In genomic region chr11:126915430-126915829, GRCh38 we compare ENCODE assay signal across 23 cellular contexts.
"Had no signal": no experiment of that assay in that cellular context is flagged by ENCODE, and none has a peak within 500 bp of the region (broad histone marks: within the 10 kb centered on the region; RNA-seq: fewer than 3 reads in every experiment).

No MANE protein-coding gene starts in this region.

- H3K27me3 Mint-ChIP-seq: activated B cell treated with CpG ODN at 0.5 μM for 24 hours; activated CD4-positive, alpha-beta T cell treated with anti-CD3 and anti-CD28 coated beads, Interleukin-2, amount 10 ng/mL, durations not matched to agents 7 days and 5 days; activated naive CD8-positive, alpha-beta T cell treated with anti-CD3 and anti-CD28 coated beads, Interleukin-2, amount 50 U/mL, for 24 hours; T-helper 17 cell had no signal

- H3K4me3 Mint-ChIP-seq: activated B cell treated with CpG ODN at 0.5 μM for 24 hours; activated CD4-positive, alpha-beta memory T cell treated with anti-CD3 and anti-CD28 coated beads for 36 hours; activated CD4-positive, alpha-beta T cell treated with anti-CD3 and anti-CD28 coated beads, Interleukin-2, amount 10 ng/mL, durations not matched to agents 7 days and 5 days; activated naive CD8-positive, alpha-beta T cell treated with anti-CD3 and anti-CD28 coated beads, Interleukin-2, amount 50 U/mL, for 24 hours; activated T-cell treated with anti-CD3 and anti-CD28 coated beads, Interleukin-2, amount 50 U/mL, for 4 hours; T-helper 17 cell had no signal

- H3K36me3 Mint-ChIP-seq: activated CD4-positive, alpha-beta memory T cell treated with anti-CD3 and anti-CD28 coated beads for 36 hours; activated naive CD4-positive, alpha-beta T cell treated with anti-CD3 and anti-CD28 coated beads, Interleukin-2, amount 50 U/mL, for 72 hours had no signal

- H3K9me3 ChIP-seq: breast epithelium had no signal

- H3K27me3 ChIP-seq: breast epithelium had no signal

- H3K36me3 ChIP-seq: breast epithelium had no signal

- H3K4me1 ChIP-seq: breast epithelium had no signal

- DNase-seq: activated B cell treated with CpG ODN at 0.5 μM for 24 hours; activated CD4-positive, alpha-beta memory T cell treated with anti-CD3 and anti-CD28 coated beads for 36 hours; activated CD4-positive, alpha-beta T cell treated with anti-CD3 and anti-CD28 coated beads for 1 hour; activated CD4-positive, alpha-beta T cell treated with anti-CD3 and anti-CD28 coated beads, Interleukin-2, amount 10 ng/mL, durations not matched to agents 7 days and 5 days; activated CD8-positive, alpha-beta memory T cell treated with anti-CD3 and anti-CD28 coated beads for 24 hours; activated effector memory CD4-positive, alpha-beta T cell treated with anti-CD3 and anti-CD28 coated beads, Interleukin-2, amount 50 U/mL, for 16 hours; activated naive CD4-positive, alpha-beta T cell treated with Interleukin-2 at 50 U/mL for 16 hours; activated naive CD8-positive, alpha-beta T cell treated with anti-CD3 and anti-CD28 coated beads, Interleukin-2, amount 50 U/mL, for 24 hours; activated T-cell treated with anti-CD3 and anti-CD28 coated beads, Interleukin-2, amount 50 U/mL, for 4 hours; caudate nucleus; KG1; NCI-H1048; NCI-H146; NCI-H187 treated with DMSO at 0.1 percent for 48 hours; NCI-H2081 treated with DMSO at 0.1 percent for 48 hours; NCI-H2171 treated with DMSO at 0.1 percent for 48 hours; NCI-H526; NCI-H82; SIG-M5; T-helper 17 cell; T-helper 9 cell had no signal

- H3K9me3 Mint-ChIP-seq: activated B cell treated with CpG ODN at 0.5 μM for 24 hours; activated CD4-positive, alpha-beta T cell treated with anti-CD3 and anti-CD28 coated beads, Interleukin-2, amount 10 ng/mL, durations not matched to agents 7 days and 5 days; activated naive CD8-positive, alpha-beta T cell treated with anti-CD3 and anti-CD28 coated beads, Interleukin-2, amount 50 U/mL, for 24 hours; activated T-cell treated with anti-CD3 and anti-CD28 coated beads, Interleukin-2, amount 50 U/mL, for 4 hours had no signal

- H3K4me1 Mint-ChIP-seq: activated B cell treated with CpG ODN at 0.5 μM for 24 hours; activated CD4-positive, alpha-beta T cell treated with anti-CD3 and anti-CD28 coated beads, Interleukin-2, amount 10 ng/mL, durations not matched to agents 7 days and 5 days had no signal

- H3K4me3 ChIP-seq: breast epithelium had no signal

- H3K27ac Mint-ChIP-seq: activated B cell treated with CpG ODN at 0.5 μM for 24 hours; activated CD4-positive, alpha-beta memory T cell treated with anti-CD3 and anti-CD28 coated beads for 36 hours; activated CD4-positive, alpha-beta T cell treated with anti-CD3 and anti-CD28 coated beads, Interleukin-2, amount 10 ng/mL, durations not matched to agents 7 days and 5 days; activated naive CD4-positive, alpha-beta T cell treated with anti-CD3 and anti-CD28 coated beads, Interleukin-2, amount 50 U/mL, for 72 hours; activated naive CD8-positive, alpha-beta T cell treated with anti-CD3 and anti-CD28 coated beads, Interleukin-2, amount 50 U/mL, for 24 hours; T-helper 17 cell had no signal

- H3K27ac ChIP-seq: breast epithelium had no signal

- ATAC-seq: activated naive CD4-positive, alpha-beta T cell treated with anti-CD3 and anti-CD28 coated beads, Interleukin-2, amount 50 U/mL, for 72 hours; activated naive CD8-positive, alpha-beta T cell treated with anti-CD3 and anti-CD28 coated beads, Interleukin-2, amount 50 U/mL, for 24 hours; activated T-cell treated with anti-CD3 and anti-CD28 coated beads, Interleukin-2, amount 50 U/mL, for 4 hours; T-helper 17 cell had no signal
